In the genomic region with DNA sequence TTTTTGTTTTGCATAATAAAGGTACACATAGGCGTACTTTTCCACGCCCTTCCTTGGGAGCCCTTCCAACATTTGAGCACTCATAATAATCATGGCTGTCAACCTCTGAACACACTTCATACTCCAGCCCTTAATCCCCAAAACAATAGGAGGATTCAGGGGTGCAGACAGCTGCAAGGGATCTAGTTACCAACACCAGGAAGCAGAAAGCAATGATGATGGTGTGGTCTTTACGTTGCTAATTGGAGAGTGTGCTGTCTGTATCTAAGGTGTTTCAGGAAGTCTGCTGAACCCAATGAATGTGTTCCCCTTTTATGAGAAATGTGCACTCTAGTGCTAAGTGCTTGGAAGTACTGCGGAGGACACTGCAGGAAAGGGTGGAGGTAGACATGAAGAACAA, we compare ENCODE assay signal across 1 cellular context.
TF ChIP-seq lines count a peak whose summit lies in the region.

No MANE protein-coding gene starts in this region.

TF ChIP-seq in H1, 55 proteins besides CTCF, POLR2A, EP300 and RAD21:
- TF ChIP-seq RFX5 (IDR thresholded peaks at IDR 0.05; ENCODE audit: borderline replicate concordance, low read depth, low read length): no peak
- TF ChIP-seq TEAD4 (IDR thresholded peaks at IDR 0.05; ENCODE audit: low read depth, low read length): no peak
- TF ChIP-seq CREB1 (IDR thresholded peaks at IDR 0.05): no peak
- no peak for TF ChIP-seq EGR1 (IDR thresholded peaks at IDR 0.05; ENCODE audit: borderline replicate concordance, low read depth, low read length)
- TF ChIP-seq NRF1 (IDR thresholded peaks at IDR 0.05; ENCODE audit: low read depth, low read length): no peak
- TF ChIP-seq, protein P1, sequence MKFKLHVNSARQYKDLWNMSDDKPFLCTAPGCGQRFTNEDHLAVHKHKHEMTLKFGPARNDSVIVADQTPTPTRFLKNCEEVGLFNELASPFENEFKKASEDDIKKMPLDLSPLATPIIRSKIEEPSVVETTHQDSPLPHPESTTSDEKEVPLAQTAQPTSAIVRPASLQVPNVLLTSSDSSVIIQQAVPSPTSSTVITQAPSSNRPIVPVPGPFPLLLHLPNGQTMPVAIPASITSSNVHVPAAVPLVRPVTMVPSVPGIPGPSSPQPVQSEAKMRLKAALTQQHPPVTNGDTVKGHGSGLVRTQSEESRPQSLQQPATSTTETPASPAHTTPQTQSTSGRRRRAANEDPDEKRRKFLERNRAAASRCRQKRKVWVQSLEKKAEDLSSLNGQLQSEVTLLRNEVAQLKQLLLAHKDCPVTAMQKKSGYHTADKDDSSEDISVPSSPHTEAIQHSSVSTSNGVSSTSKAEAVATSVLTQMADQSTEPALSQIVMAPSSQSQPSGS (IDR thresholded peaks at IDR 0.05; ENCODE audit: low read length): no peak
- no peak for TF ChIP-seq BCL11A (IDR thresholded peaks at IDR 0.05; ENCODE audit: low read depth in 2 of 2, low read length in 2 of 2)
- TF ChIP-seq SAP30 (IDR thresholded peaks at IDR 0.05; ENCODE audit: insufficient read depth, insufficient replicate concordance, low read length): no peak
- TF ChIP-seq TCF12 (IDR thresholded peaks at IDR 0.05; ENCODE audit: low read depth, low read length): no peak
- no peak for TF ChIP-seq YY1 (IDR thresholded peaks at IDR 0.05; ENCODE audit: low read depth, low read length)
- TF ChIP-seq RXRA (IDR thresholded peaks at IDR 0.05; ENCODE audit: insufficient read depth, low read depth, low read length): no peak
- TF ChIP-seq, protein P2, sequence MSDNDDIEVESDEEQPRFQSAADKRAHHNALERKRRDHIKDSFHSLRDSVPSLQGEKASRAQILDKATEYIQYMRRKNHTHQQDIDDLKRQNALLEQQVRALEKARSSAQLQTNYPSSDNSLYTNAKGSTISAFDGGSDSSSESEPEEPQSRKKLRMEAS (IDR thresholded peaks at IDR 0.05): no peak
- TF ChIP-seq NANOG (IDR thresholded peaks at IDR 0.05; ENCODE audit: insufficient read depth, low read depth, low read length, poor library complexity, severe bottlenecking): no peak
- TF ChIP-seq ASH2L (IDR thresholded peaks at IDR 0.05; ENCODE audit: low read length): no peak
- TF ChIP-seq ZNF274 (IDR thresholded peaks at IDR 0.05; ENCODE audit: borderline replicate concordance, extremely low read depth, low read length): no peak
- TF ChIP-seq FOSL1 (IDR thresholded peaks at IDR 0.05; ENCODE audit: insufficient read depth, low read depth, low read length): no peak
- TF ChIP-seq, protein P3, sequence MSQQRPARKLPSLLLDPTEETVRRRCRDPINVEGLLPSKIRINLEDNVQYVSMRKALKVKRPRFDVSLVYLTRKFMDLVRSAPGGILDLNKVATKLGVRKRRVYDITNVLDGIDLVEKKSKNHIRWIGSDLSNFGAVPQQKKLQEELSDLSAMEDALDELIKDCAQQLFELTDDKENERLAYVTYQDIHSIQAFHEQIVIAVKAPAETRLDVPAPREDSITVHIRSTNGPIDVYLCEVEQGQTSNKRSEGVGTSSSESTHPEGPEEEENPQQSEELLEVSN (IDR thresholded peaks at IDR 0.05): no peak
- no peak for TF ChIP-seq TAF7 (optimal IDR thresholded peaks at IDR 0.05; ENCODE audit: borderline replicate concordance, low read depth, low read length)
- no peak for TF ChIP-seq PHF8 (conservative IDR thresholded peaks at IDR 0.05; ENCODE audit: low read depth, low read length)
TF ChIP-seq in H1: peak in this region for 0.
